ENCODE assay signal across 8 cellular contexts in genomic region chr10:87817873-87818504, GRCh38. TPM values are rescaled to one million over a fixed set of nuclear protein-coding genes. Genes with fewer than 3 reads are reported as not detected.
DNase-seq lines count a peak whose midpoint lies in the region; ATAC-seq and TF ChIP-seq lines count a peak whose summit lies in the region.

TSS of gene ATAD1 (minus strand) at chr10:87818226. CDS start at chr10:87814599, 3,627 bp downstream.

- H3K27me3 Mint-ChIP-seq in activated CD4-positive, alpha-beta T cell treated with anti-CD3 and anti-CD28 coated beads, Interleukin-2, amount 10 ng/mL, durations not matched to agents 24 days and 14 days: peaks cover 2% of the 10 kb centered on the region

- H3K4me3 ChIP-seq in coronary artery: peak within 1 kb of the TSS; percentile 85

- peak within 1 kb of the TSS; percentile 98 for H3K27ac Mint-ChIP-seq in activated CD4-positive, alpha-beta T cell treated with anti-CD3 and anti-CD28 coated beads, Interleukin-2, amount 10 ng/mL, durations not matched to agents 24 days and 14 days

- peak within 1 kb of the TSS; percentile 69 to 80 for H3K27ac ChIP-seq in coronary artery

- intact Hi-C loops in activated CD4-positive, alpha-beta T cell treated with anti-CD3 and anti-CD28 coated beads, Interleukin-2, amount 10 ng/mL, durations not matched to agents 24 days and 14 days (cut with micrococcal nuclease): loop anchor here (1.0 to 10.0 kb wide), 6 partner anchors 12 to 1597 kb away; partner anchors contain the start of genes IFIT5 and STAMBPL1

- DNase-seq in Ammon's horn (ENCODE audit: low spot score) (peak; percentile 90), NCI-H510A (lab: John Stamatoyannopoulos, UW) (peak; percentile 84), coronary artery (ENCODE audit: low spot score) (peak; percentile 84), left lobe of liver (ENCODE audit: low spot score) (peak; percentile 91)
- peak; percentile 97 for DNase-seq in activated CD4-positive, alpha-beta T cell treated with anti-CD3 and anti-CD28 coated beads, Interleukin-2, amount 10 ng/mL, durations not matched to agents 24 days and 14 days
- peak; percentile 77 to 81 for DNase-seq in stimulated activated CD4-positive, alpha-beta T cell treated with anti-CD3 and anti-CD28 coated beads, Interleukin-2, amount 100 ng/mL, for 48 hours

- peak within 1 kb of the TSS; percentile 90 for H3K4me3 Mint-ChIP-seq in activated CD4-positive, alpha-beta T cell treated with anti-CD3 and anti-CD28 coated beads, Interleukin-2, amount 10 ng/mL, durations not matched to agents 24 days and 14 days

- ATAC-seq in GM19043 (IDR thresholded peaks at IDR 0.05; ENCODE audit: low read depth, unreplicated experiment) (peak; percentile 67), HG03432 (IDR thresholded peaks at IDR 0.05; ENCODE audit: unreplicated experiment) (peak; percentile 84), left lobe of liver (peak; percentile 98)

- H3K4me1 Mint-ChIP-seq in activated CD4-positive, alpha-beta T cell treated with anti-CD3 and anti-CD28 coated beads, Interleukin-2, amount 10 ng/mL, durations not matched to agents 24 days and 14 days: peaks cover 27% of the 10 kb centered on the region

- H3K36me3 Mint-ChIP-seq in activated CD4-positive, alpha-beta T cell treated with anti-CD3 and anti-CD28 coated beads, Interleukin-2, amount 10 ng/mL, durations not matched to agents 24 days and 14 days (ENCODE audit: low read depth): peaks cover 7% of the 10 kb centered on the region

- no peak for TF ChIP-seq CTCF in coronary artery (IDR thresholded peaks at IDR 0.05)

- H3K9me3 Mint-ChIP-seq in activated CD4-positive, alpha-beta T cell treated with anti-CD3 and anti-CD28 coated beads, Interleukin-2, amount 10 ng/mL, durations not matched to agents 24 days and 14 days: no peaks in the 10 kb centered on the region

RNA-seq across cellular contexts. Expression of gene ATAD1, which starts in this region (rescaled TPM):
- total RNA-seq in activated CD4-positive, alpha-beta T cell treated with anti-CD3 and anti-CD28 coated beads, Interleukin-2, amount 10 ng/mL, durations not matched to agents 24 days and 14 days: 54.1 and 55.5 TPM in 2 replicates
- 20.6 TPM for total RNA-seq in left lobe of liver

Comparison
In these comparisons a context has a peak if more than half of its experiments do, and no peak if none do; other contexts are left out.
1. Peak in every context shown above with its lines: DNase-seq, ATAC-seq, H3K4me3 ChIP-seq and H3K27ac ChIP-seq.